In genomic region chr4:48748949-48749596, GRCh38 we compare ENCODE assay signal across 18 cellular contexts. TPM values are rescaled to one million over a fixed set of nuclear protein-coding genes. Genes with fewer than 3 reads are reported as not detected.
A peak's percentile ranks its signal among the peaks of the same experiment; 100 is the strongest.
DNase-seq lines count a peak whose midpoint lies in the region; ATAC-seq and TF ChIP-seq lines count a peak whose summit lies in the region.
"Had no signal": no experiment of that assay in that cellular context is flagged by ENCODE, and none has a peak within 500 bp of the region (broad histone marks: within the 10 kb centered on the region; RNA-seq: fewer than 3 reads in every experiment).

No MANE protein-coding gene starts in this region.

- H3K4me1 ChIP-seq in heart left ventricle, result peaks cover 3 to 64% (median 39%) of the 10 kb centered on the region in 12 donors

- intact Hi-C loops in heart left ventricle (cut with DNase I), result no loop called here

- H4K20me1 ChIP-seq in neural cell (ENCODE audit: insufficient read depth), result no peaks in the 10 kb centered on the region

- H2AFZ ChIP-seq in neural cell (ENCODE audit: low read depth, low read length), result no peak overlapping the region

- no peaks in the 10 kb centered on the region for H3F3A ChIP-seq in neural cell (ENCODE audit: insufficient read depth, low read length, poor library complexity, severe bottlenecking)

- no peak for TF ChIP-seq POLR2A in heart left ventricle (IDR thresholded peaks at IDR 0.05)

- H3K4me2 ChIP-seq in neural cell (ENCODE audit: low read length), result peak overlapping the region; percentile 5

- H3K27ac ChIP-seq in heart left ventricle, result peak overlapping the region in 4 of 12 donors; percentile 13 to 44 (median 16)
- H3K27ac ChIP-seq in neural cell (ENCODE audit: low read length), result peak overlapping the region; percentile 62
- H3K27ac ChIP-seq: skin epidermis, upper lobe of left lung had no signal

- WGBS in heart left ventricle, 4 donors, result 54 to 74% (median 61%) methylated on average over 11 of the region's 11 CpGs

- no peak overlapping the region for H3K4me3 ChIP-seq in H7 (ENCODE audit: insufficient read depth, low read depth, low read length)
- H3K4me3 ChIP-seq in heart left ventricle, result no peak overlapping the region
- peak overlapping the region; percentile 46 for H3K4me3 ChIP-seq in neural cell (ENCODE audit: low read length)
- H3K4me3 ChIP-seq: skin epidermis, upper lobe of left lung had no signal

- TF ChIP-seq RAD21 in neural cell (conservative IDR thresholded peaks at IDR 0.05), result no peak

- no peak overlapping the region for H3K9ac ChIP-seq in neural cell (ENCODE audit: low read length)

- H3K9me3 ChIP-seq in heart left ventricle, result peaks cover 0 to under 1% (median 0%) of the 10 kb centered on the region in 12 donors
- H3K9me3 ChIP-seq in neural cell (ENCODE audit: low read length), result peaks cover 2% of the 10 kb centered on the region
- H3K9me3 ChIP-seq: upper lobe of left lung had no signal

- peak; percentile 30 for TF ChIP-seq EP300 in neural cell (conservative IDR thresholded peaks at IDR 0.05; ENCODE audit: poor library complexity, severe bottlenecking)

- no peaks in the 10 kb centered on the region for H3K9me2 ChIP-seq in neural cell (ENCODE audit: insufficient read depth, low read length)

- H3K36me3 ChIP-seq in H7 (replicated peaks; ENCODE audit: control insufficient read depth, insufficient read depth, low read length) (no peaks in the 10 kb centered on the region), heart left ventricle (no peaks in the 10 kb centered on the region), neural cell (ENCODE audit: insufficient read depth, low read length) (no peaks in the 10 kb centered on the region)
- H3K36me3 ChIP-seq: upper lobe of left lung had no signal

- H3K27me3 ChIP-seq in H7 (ENCODE audit: control insufficient read depth, insufficient read depth, low read length) (no peaks in the 10 kb centered on the region), heart left ventricle (no peaks in the 10 kb centered on the region), neural cell (ENCODE audit: insufficient read depth, low read depth, low read length) (no peaks in the 10 kb centered on the region)
- H3K27me3 ChIP-seq: upper lobe of left lung had no signal

- peak; percentile 64 to 85 (median 73) for ATAC-seq in heart left ventricle
- ATAC-seq: stimulated activated effector memory CD8-positive, alpha-beta T cell treated with anti-CD3 and anti-CD28 coated beads, Interleukin-12 subunit alpha, Interleukin-12 subunit beta, amount 100 ng/mL, for 72 hours had no signal

- TF ChIP-seq CTCF in heart left ventricle (IDR thresholded peaks at IDR 0.05) (no peak), neural cell (IDR thresholded peaks at IDR 0.05; ENCODE audit: poor library complexity, severe bottlenecking) (no peak)

- H3K79me2 ChIP-seq in neural cell (replicated peaks; ENCODE audit: insufficient read depth, low read length), result peaks cover 87% of the 10 kb centered on the region

- peak; percentile 8 for DNase-seq in H7
- peak; percentile 40 for DNase-seq in amniotic epithelial cell (ENCODE audit: low read depth)
- no peak for DNase-seq in heart left ventricle
- no peak for DNase-seq in stimulated activated CD4-positive, alpha-beta T cell treated with anti-CD3 and anti-CD28 coated beads, Interleukin-1b, Interleukin-23, amount 100 ng/mL, for 48 hours
- no peak for DNase-seq in NCI-H2171 treated with DMSO at 0.1 percent for 48 hours (lab: John Stamatoyannopoulos, UW)
- no peak for DNase-seq in 8988T
- no peak for DNase-seq in stimulated activated naive CD4-positive, alpha-beta T cell (lab: John Stamatoyannopoulos, UW)
- DNase-seq: activated CD4-positive, alpha-beta memory T cell treated with anti-CD3 and anti-CD28 coated beads, Interleukin-2, amount 10 ng/mL, durations not matched to agents 7 days and 5 days; activated T-cell treated with anti-CD3 and anti-CD28 coated beads, Interleukin-2, amount 50 U/mL, for 48 hours; C1 segment of cervical spinal cord; HFFc6; NK-92 treated with Interleukin-12 subunit alpha and Interleukin-12 subunit beta, amount 100 ng/mL, for 24 hours; occipital lobe; RPMI8226; upper lobe of left lung had no signal

TF ChIP-seq in neural cell, 6 proteins besides CTCF, POLR2A, EP300 and RAD21:
- TF ChIP-seq POLR2AphosphoS5 (IDR thresholded peaks at IDR 0.05) (peak; percentile 26), MXI1 (conservative IDR thresholded peaks at IDR 0.05; ENCODE audit: poor library complexity, severe bottlenecking) (no peak), SMC3 (conservative IDR thresholded peaks at IDR 0.05; ENCODE audit: poor library complexity) (no peak), TAF1 (IDR thresholded peaks at IDR 0.05; ENCODE audit: low read depth) (no peak)
- TF ChIP-seq, protein P1, sequence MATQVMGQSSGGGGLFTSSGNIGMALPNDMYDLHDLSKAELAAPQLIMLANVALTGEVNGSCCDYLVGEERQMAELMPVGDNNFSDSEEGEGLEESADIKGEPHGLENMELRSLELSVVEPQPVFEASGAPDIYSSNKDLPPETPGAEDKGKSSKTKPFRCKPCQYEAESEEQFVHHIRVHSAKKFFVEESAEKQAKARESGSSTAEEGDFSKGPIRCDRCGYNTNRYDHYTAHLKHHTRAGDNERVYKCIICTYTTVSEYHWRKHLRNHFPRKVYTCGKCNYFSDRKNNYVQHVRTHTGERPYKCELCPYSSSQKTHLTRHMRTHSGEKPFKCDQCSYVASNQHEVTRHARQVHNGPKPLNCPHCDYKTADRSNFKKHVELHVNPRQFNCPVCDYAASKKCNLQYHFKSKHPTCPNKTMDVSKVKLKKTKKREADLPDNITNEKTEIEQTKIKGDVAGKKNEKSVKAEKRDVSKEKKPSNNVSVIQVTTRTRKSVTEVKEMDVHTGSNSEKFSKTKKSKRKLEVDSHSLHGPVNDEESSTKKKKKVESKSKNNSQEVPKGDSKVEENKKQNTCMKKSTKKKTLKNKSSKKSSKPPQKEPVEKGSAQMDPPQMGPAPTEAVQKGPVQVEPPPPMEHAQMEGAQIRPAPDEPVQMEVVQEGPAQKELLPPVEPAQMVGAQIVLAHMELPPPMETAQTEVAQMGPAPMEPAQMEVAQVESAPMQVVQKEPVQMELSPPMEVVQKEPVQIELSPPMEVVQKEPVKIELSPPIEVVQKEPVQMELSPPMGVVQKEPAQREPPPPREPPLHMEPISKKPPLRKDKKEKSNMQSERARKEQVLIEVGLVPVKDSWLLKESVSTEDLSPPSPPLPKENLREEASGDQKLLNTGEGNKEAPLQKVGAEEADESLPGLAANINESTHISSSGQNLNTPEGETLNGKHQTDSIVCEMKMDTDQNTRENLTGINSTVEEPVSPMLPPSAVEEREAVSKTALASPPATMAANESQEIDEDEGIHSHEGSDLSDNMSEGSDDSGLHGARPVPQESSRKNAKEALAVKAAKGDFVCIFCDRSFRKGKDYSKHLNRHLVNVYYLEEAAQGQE (IDR thresholded peaks at IDR 0.05; ENCODE audit: borderline replicate concordance), result no peak

RNA-seq across cellular contexts. Expression of gene FRYL, which starts 31.0 kb away (rescaled TPM):
- total RNA-seq in H7 (2014; rRNA removed; shearing (Covaris generic)), result 21.9 and 24.3 TPM in 2 replicates
- 10 to 100 TPM; 27.0 to 61.3 (median 36.3) TPM for total RNA-seq in heart left ventricle
- polyA plus RNA-seq in heart left ventricle (10 to 100 TPM; 12.3 to 18.7 TPM), neural cell (64.0 and 74.8 TPM in 2 replicates)
- polyA minus RNA-seq in neural cell, result 172 and 182 TPM in 2 replicates

Comparison
In these comparisons a context has a peak if more than half of its experiments do, and no peak if none do; other contexts are left out.
1. DNase-seq: peak in H7 (single experiment) and amniotic epithelial cell (single experiment); none in heart left ventricle (0 of 5), stimulated activated CD4-positive, alpha-beta T cell treated with anti-CD3 and anti-CD28 coated beads, Interleukin-1b, Interleukin-23, amount 100 ng/mL, for 48 hours (single experiment), NCI-H2171 treated with DMSO at 0.1 percent for 48 hours (single experiment), 8988T (single experiment) and stimulated activated naive CD4-positive, alpha-beta T cell (0 of 6).